Comparison of ENCODE assay signal across 17 cellular contexts in the genomic region with DNA sequence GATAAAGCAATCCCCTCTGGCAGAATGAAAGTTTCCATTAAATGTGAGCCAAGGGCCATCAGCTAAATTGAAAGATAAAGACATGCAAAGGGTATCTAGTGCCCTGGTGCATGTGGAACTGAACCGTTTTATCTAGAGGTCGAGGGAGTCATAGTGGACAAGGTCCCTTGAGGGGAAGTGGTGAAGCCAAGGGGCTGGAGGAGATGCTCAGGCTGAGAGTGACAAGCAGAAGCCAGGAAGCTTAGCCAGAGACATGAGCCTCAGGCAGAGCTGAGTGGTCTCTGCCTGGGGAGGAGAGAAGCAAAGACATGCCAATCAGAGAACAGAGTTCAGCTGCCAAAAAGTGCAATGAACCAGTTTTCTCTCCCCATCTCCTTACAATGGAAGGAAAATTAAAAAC.
DNase-seq lines count a peak whose midpoint lies in the region; ATAC-seq and TF ChIP-seq lines count a peak whose summit lies in the region.
"Had no signal": no experiment of that assay in that cellular context is flagged by ENCODE, and none has a peak within 500 bp of the region (broad histone marks: within the 10 kb centered on the region; RNA-seq: fewer than 3 reads in every experiment).

No MANE protein-coding gene starts in this region.

- no peak for TF ChIP-seq POLR2A in GM18505 (IDR thresholded peaks at IDR 0.05; ENCODE audit: borderline replicate concordance, extremely low read depth, insufficient read depth, insufficient read length)

- peak; percentile 36 for ATAC-seq in GM18511 (IDR thresholded peaks at IDR 0.05; ENCODE audit: unreplicated experiment)
- peak; percentile 13 for ATAC-seq in GM19468 (IDR thresholded peaks at IDR 0.05; ENCODE audit: extremely low read depth, unreplicated experiment)
- peak; percentile 48 for ATAC-seq in HG02885 (IDR thresholded peaks at IDR 0.05; ENCODE audit: poor library complexity, unreplicated experiment)
- ATAC-seq in HG03460 (IDR thresholded peaks at IDR 0.05; ENCODE audit: unreplicated experiment): peak; percentile 52
- ATAC-seq in GM18505 (IDR thresholded peaks at IDR 0.05; ENCODE audit: unreplicated experiment): no peak
- ATAC-seq: activated T-cell treated with anti-CD3 and anti-CD28 coated beads, Interleukin-2, amount 50 U/mL, for 4 hours; sciatic nerve had no signal

- DNase-seq in RPMI8226 (no peak), OCI-M2 (lab: John Stamatoyannopoulos, UW; ENCODE audit: unreplicated experiment) (no peak), A172 (ENCODE audit: low spot score) (no peak)
- DNase-seq: activated CD4-positive, alpha-beta T cell treated with anti-CD3 and anti-CD28 coated beads, Interleukin-2, amount 10 ng/mL, durations not matched to agents 7 days and 5 days; activated T-cell treated with anti-CD3 and anti-CD28 coated beads, Interleukin-2, amount 50 U/mL, for 4 hours; effector memory CD4-positive, alpha-beta T cell; NCI-H345; occipital lobe; SIG-M5; stimulated activated CD4-positive, alpha-beta T cell treated with anti-CD3 and anti-CD28 coated beads, Interleukin-2, amount 100 ng/mL, for 48 hours; T-helper 9 cell had no signal
